In genomic region chr1:209627349-209628196, GRCh38 we compare ENCODE assay signal across 8 cellular contexts. TPM values are rescaled to one million over a fixed set of nuclear protein-coding genes. Genes with fewer than 3 reads are reported as not detected.
DNase-seq lines count a peak whose midpoint lies in the region; ATAC-seq and TF ChIP-seq lines count a peak whose summit lies in the region.

No MANE protein-coding gene starts in this region.

- H3K4me1 Mint-ChIP-seq in MCF 10A (ENCODE audit: insufficient read depth, unreplicated experiment), result peaks cover 42% of the 10 kb centered on the region

- DNase-seq in NCI-H526 (lab: John Stamatoyannopoulos, UW) (peak; percentile 1 to 58), NCI-H526 treated with DMSO at 0.1 percent for 48 hours (lab: John Stamatoyannopoulos, UW) (no peak), NCI-H2107 (lab: John Stamatoyannopoulos, UW) (peak; percentile 81), MCF 10A (ENCODE audit: unreplicated experiment) (peak; percentile 84), iPS-NIHi7 (ENCODE audit: extremely low spot score) (peak; percentile 87)
- DNase-seq in stimulated activated CD4-positive, alpha-beta T cell treated with anti-CD3 and anti-CD28 coated beads, Interleukin-15, amount 100 ng/mL, for 24 hours, result peak; percentile 87

- peaks cover 100% of the 10 kb centered on the region for H3K36me3 Mint-ChIP-seq in MCF 10A (ENCODE audit: insufficient read depth, unreplicated experiment)

- CTCF ChIA-PET in MCF 10A (lab: Yijun Ruan, JAX), result interaction anchor here (0.7 to 10.9 kb wide), 35 partner anchors 9 to 202 kb away, joined by 3 to 140 read pairs (median 5); no protein-coding TSS in a partner anchor

- intact Hi-C loops in MCF 10A (cut with micrococcal nuclease), result loop anchor here (1.0 to 2.0 kb wide), 2 partner anchors 25 to 51 kb away; no protein-coding TSS in a partner anchor

- POLR2A ChIA-PET in MCF 10A (lab: Yijun Ruan, JAX), result interaction anchor here (1.2 to 5.9 kb wide), 3 partner anchors 10 to 60 kb away, joined by 3 to 52 read pairs (median 7); no protein-coding TSS in a partner anchor

- H3K9me3 Mint-ChIP-seq in MCF 10A (ENCODE audit: unreplicated experiment), result no peaks in the 10 kb centered on the region

- H3K27me3 Mint-ChIP-seq in MCF 10A (ENCODE audit: insufficient read depth, unreplicated experiment), result no peaks in the 10 kb centered on the region

- H3K27ac Mint-ChIP-seq in MCF 10A (ENCODE audit: low read depth, unreplicated experiment), result peak overlapping the region; percentile 11

- no TSS peak for BruUV-seq in MCF 10A (replicated peaks; lab: Mats Ljungman, UMichigan)

- no peak overlapping the region for H3K4me3 Mint-ChIP-seq in MCF 10A (ENCODE audit: unreplicated experiment)

- no peak overlapping the region for H3K27ac ChIP-seq in VCaP

- TF ChIP-seq CTCF in VCaP (conservative IDR thresholded peaks at IDR 0.05), result peak; percentile 96
- peak; percentile 99 for TF ChIP-seq CTCF in MCF 10A (IDR thresholded peaks at IDR 0.05; ENCODE audit: unreplicated experiment)

- peak; percentile 65 for ATAC-seq in HG02970 (IDR thresholded peaks at IDR 0.05; ENCODE audit: low FRiP score, unreplicated experiment)

RNA-seq across cellular contexts. Expression of gene LAMB3, which starts 24.7 kb away (rescaled TPM):
- total RNA-seq in MCF 10A (2022), result 999 and 1,572 TPM in 2 replicates

RNA-seq across cellular contexts. Expression of gene CAMK1G, which starts 44.1 kb away (rescaled TPM):
- total RNA-seq in MCF 10A (2022), result not detected in 2 replicates

RNA-seq across cellular contexts. Expression of gene G0S2, which starts 47.6 kb away (rescaled TPM):
- total RNA-seq in MCF 10A (2022), result not detected in 2 replicates
